ENCODE assay signal across 14 cellular contexts in genomic region chr16:20844588-20844987, GRCh38. TPM values are rescaled to one million over a fixed set of nuclear protein-coding genes. Genes with fewer than 3 reads are reported as not detected.
DNase-seq lines count a peak whose midpoint lies in the region; ATAC-seq and TF ChIP-seq lines count a peak whose summit lies in the region.
"Had no signal": no experiment of that assay in that cellular context is flagged by ENCODE, and none has a peak within 500 bp of the region (broad histone marks: within the 10 kb centered on the region; RNA-seq: fewer than 3 reads in every experiment).

No MANE protein-coding gene starts in this region.

- ATAC-seq in activated T-cell treated with anti-CD3 and anti-CD28 coated beads, Interleukin-2, amount 50 U/mL, for 72 hours (replicated peaks in 1 of 2): peak; percentile 37 to 50
- peak; percentile 42 for ATAC-seq in sciatic nerve

- CTCF ChIA-PET in RWPE1 (lab: Yijun Ruan, JAX): no interaction called here

- intact Hi-C loops in sciatic nerve (cut with DNase I): no loop called here

- peaks cover 2 to 8% of the 10 kb centered on the region in 2 donors for H3K36me3 Mint-ChIP-seq in activated T-cell treated with anti-CD3 and anti-CD28 coated beads, Interleukin-2, amount 50 U/mL, for 72 hours (ENCODE audit: insufficient read depth in 2 of 2)
- H3K36me3 Mint-ChIP-seq in activated naive CD8-positive, alpha-beta T cell treated with anti-CD3 and anti-CD28 coated beads for 36 hours: peaks cover 29% of the 10 kb centered on the region

- peak overlapping the region; percentile 44 for H3K27ac Mint-ChIP-seq in activated T-cell treated with anti-CD3 and anti-CD28 coated beads, Interleukin-2, amount 50 U/mL, for 72 hours
- peak overlapping the region; percentile 62 for H3K27ac Mint-ChIP-seq in activated naive CD8-positive, alpha-beta T cell treated with anti-CD3 and anti-CD28 coated beads for 36 hours

- POLR2A ChIA-PET in RWPE1 (lab: Yijun Ruan, JAX; ENCODE audit: low non-redundant PET): no interaction called here

- no peaks in the 10 kb centered on the region for H3K27me3 Mint-ChIP-seq in activated T-cell treated with anti-CD3 and anti-CD28 coated beads, Interleukin-2, amount 50 U/mL, for 72 hours (ENCODE audit: low read depth)
- no peaks in the 10 kb centered on the region for H3K27me3 Mint-ChIP-seq in activated naive CD8-positive, alpha-beta T cell treated with anti-CD3 and anti-CD28 coated beads for 36 hours

- no peak for DNase-seq in activated T-cell treated with anti-CD3 and anti-CD28 coated beads, Interleukin-2, amount 50 U/mL, for 72 hours
- DNase-seq in activated T-cell treated with anti-CD3 and anti-CD28 coated beads, Interleukin-2, amount 50 U/mL, for 48 hours: no peak
- peak; percentile 23 for DNase-seq in SKM-1 treated with dmso at 0.1 percent for 144 hours (lab: John Stamatoyannopoulos, UW; ENCODE audit: unreplicated experiment)
- peak; percentile 32 for DNase-seq in activated naive CD8-positive, alpha-beta T cell treated with anti-CD3 and anti-CD28 coated beads for 36 hours
- no peak for DNase-seq in sciatic nerve (ENCODE audit: low spot score)
- no peak for DNase-seq in RWPE1 (ENCODE audit: low spot score)
- DNase-seq in SK-N-DZ (ENCODE audit: low spot score): no peak
- no peak for DNase-seq in NCI-H2107 treated with DMSO at 0.1 percent for 48 hours (lab: John Stamatoyannopoulos, UW; ENCODE audit: unreplicated experiment)
- DNase-seq: DMS153, mesendoderm, NCI-H1092, NCI-H2227 treated with DMSO at 0.1 percent for 48 hours, ovary had no signal

- H3K4me1 Mint-ChIP-seq in activated T-cell treated with anti-CD3 and anti-CD28 coated beads, Interleukin-2, amount 50 U/mL, for 72 hours (ENCODE audit: low read depth): peaks cover 18% of the 10 kb centered on the region
- peaks cover 21% of the 10 kb centered on the region for H3K4me1 Mint-ChIP-seq in activated naive CD8-positive, alpha-beta T cell treated with anti-CD3 and anti-CD28 coated beads for 36 hours

- no peak overlapping the region for H3K4me3 Mint-ChIP-seq in activated T-cell treated with anti-CD3 and anti-CD28 coated beads, Interleukin-2, amount 50 U/mL, for 72 hours
- no peak overlapping the region for H3K4me3 Mint-ChIP-seq in activated naive CD8-positive, alpha-beta T cell treated with anti-CD3 and anti-CD28 coated beads for 36 hours

- no peak overlapping the region for H3K27ac ChIP-seq in RWPE1
- H3K27ac ChIP-seq: ascending aorta, ovary had no signal

- H3K9me3 Mint-ChIP-seq in activated T-cell treated with anti-CD3 and anti-CD28 coated beads, Interleukin-2, amount 50 U/mL, for 72 hours: no peaks in the 10 kb centered on the region
- H3K9me3 Mint-ChIP-seq in activated naive CD8-positive, alpha-beta T cell treated with anti-CD3 and anti-CD28 coated beads for 36 hours: no peaks in the 10 kb centered on the region

- TF ChIP-seq CTCF in RWPE1 (conservative IDR thresholded peaks at IDR 0.05; ENCODE audit: low read depth): no peak

RNA-seq across cellular contexts. Expression of gene REXO5, which starts 38.3 kb away (rescaled TPM):
- total RNA-seq in activated T-cell treated with anti-CD3 and anti-CD28 coated beads, Interleukin-2, amount 50 U/mL, for 72 hours: 10 to 100 TPM; 16.5 to 23.8 TPM
- 10 to 100 TPM; 14.4 to 14.8 TPM for total RNA-seq in activated naive CD8-positive, alpha-beta T cell treated with anti-CD3 and anti-CD28 coated beads for 36 hours
- total RNA-seq in sciatic nerve: 2.5 TPM
- polyA plus RNA-seq in SK-N-DZ (2014; cell fraction: cytosol; rRNA removed): 22.2 and 27.1 TPM in 2 replicates
- 36.4 and 37.5 TPM in 2 replicates for polyA plus RNA-seq in SK-N-DZ (2014; cell fraction: nucleus; rRNA removed)

RNA-seq across cellular contexts. Expression of gene ERI2, which starts 38.3 kb away (rescaled TPM):
- 10 to 100 TPM; 20.8 to 24.7 TPM for total RNA-seq in activated T-cell treated with anti-CD3 and anti-CD28 coated beads, Interleukin-2, amount 50 U/mL, for 72 hours
- total RNA-seq in activated naive CD8-positive, alpha-beta T cell treated with anti-CD3 and anti-CD28 coated beads for 36 hours: 10 to 100 TPM; 22.6 to 25.1 TPM
- total RNA-seq in sciatic nerve: 16.5 TPM
- 40.2 and 46.3 TPM in 2 replicates for polyA plus RNA-seq in SK-N-DZ (2014; cell fraction: cytosol; rRNA removed)
- polyA plus RNA-seq in SK-N-DZ (2014; cell fraction: nucleus; rRNA removed): 82.9 and 97.6 TPM in 2 replicates
- total RNA-seq: ascending aorta had no signal

RNA-seq across cellular contexts. Expression of gene DCUN1D3, which starts 55.6 kb away (rescaled TPM):
- total RNA-seq in activated T-cell treated with anti-CD3 and anti-CD28 coated beads, Interleukin-2, amount 50 U/mL, for 72 hours: 1 to 10 TPM; 5.7 to 9.9 TPM
- total RNA-seq in activated naive CD8-positive, alpha-beta T cell treated with anti-CD3 and anti-CD28 coated beads for 36 hours: 1 to 10 TPM; 7.7 to 8.2 TPM
- 30.7 TPM for total RNA-seq in sciatic nerve
- 4.4 and 7.9 TPM in 2 replicates for polyA plus RNA-seq in SK-N-DZ (2014; cell fraction: cytosol; rRNA removed)
- 5.9 and 6.6 TPM in 2 replicates for polyA plus RNA-seq in SK-N-DZ (2014; cell fraction: nucleus; rRNA removed)

RNA-seq across cellular contexts. Expression of gene LYRM1, which starts 56.0 kb away (rescaled TPM):
- total RNA-seq in activated T-cell treated with anti-CD3 and anti-CD28 coated beads, Interleukin-2, amount 50 U/mL, for 72 hours: 10 to 100 TPM; 31.8 to 44.0 TPM
- 10 to 100 TPM; 22.8 to 25.0 TPM for total RNA-seq in activated naive CD8-positive, alpha-beta T cell treated with anti-CD3 and anti-CD28 coated beads for 36 hours
- total RNA-seq in sciatic nerve: 25.6 TPM
- polyA plus RNA-seq in SK-N-DZ (2014; cell fraction: cytosol; rRNA removed): 36.6 and 48.7 TPM in 2 replicates
- 22.8 and 33.8 TPM in 2 replicates for polyA plus RNA-seq in SK-N-DZ (2014; cell fraction: nucleus; rRNA removed)

Comparison
In these comparisons a context has a peak if more than half of its experiments do, and no peak if none do; other contexts are left out.
1. DNase-seq: peak in SKM-1 treated with dmso at 0.1 percent for 144 hours (single experiment) and activated naive CD8-positive, alpha-beta T cell treated with anti-CD3 and anti-CD28 coated beads for 36 hours (single experiment); none in activated T-cell treated with anti-CD3 and anti-CD28 coated beads, Interleukin-2, amount 50 U/mL, for 72 hours (0 of 2), activated T-cell treated with anti-CD3 and anti-CD28 coated beads, Interleukin-2, amount 50 U/mL, for 48 hours (0 of 2), sciatic nerve (single experiment), RWPE1 (single experiment), SK-N-DZ (single experiment) and NCI-H2107 treated with DMSO at 0.1 percent for 48 hours (single experiment).